In the genomic region with DNA sequence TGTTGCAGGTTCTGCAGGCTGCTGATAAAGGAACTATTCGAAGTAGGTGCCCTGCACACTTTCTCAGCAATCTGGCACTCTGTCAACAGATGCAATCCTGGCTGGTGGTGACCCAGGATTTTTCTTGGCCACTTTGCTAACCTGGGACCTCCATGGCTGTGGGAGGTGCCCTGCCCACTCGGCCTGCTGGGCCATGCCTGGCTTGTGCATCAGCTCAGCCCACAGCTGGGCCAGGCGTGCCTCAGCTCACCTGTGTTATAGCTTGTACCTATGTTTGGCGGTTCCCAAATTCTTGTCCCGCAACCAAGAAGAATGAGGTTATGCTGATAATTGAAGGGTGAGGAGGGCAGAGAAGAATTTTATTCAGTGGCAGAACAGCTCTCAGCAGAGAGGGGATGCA, we compare ENCODE assay signal across 4 cellular contexts.
TF ChIP-seq lines count a peak whose summit lies in the region.

No MANE protein-coding gene starts in this region.

TF ChIP-seq in liver, 16 proteins besides CTCF, POLR2A, EP300 and RAD21 (continues in another document):
- TF ChIP-seq FOXA1 (IDR thresholded peaks at IDR 0.05) (no peak), JUND (IDR thresholded peaks at IDR 0.05) (no peak), EGR1 (IDR thresholded peaks at IDR 0.05; ENCODE audit: low read depth in 2 of 2) (no peak), TAF1 (conservative IDR thresholded peaks at IDR 0.05) (no peak), SP1 (IDR thresholded peaks at IDR 0.05) (no peak), NR2F2 (IDR thresholded peaks at IDR 0.05) (no peak), HNF4A (conservative IDR thresholded peaks at IDR 0.05) (no peak)
- TF ChIP-seq, protein P1, sequence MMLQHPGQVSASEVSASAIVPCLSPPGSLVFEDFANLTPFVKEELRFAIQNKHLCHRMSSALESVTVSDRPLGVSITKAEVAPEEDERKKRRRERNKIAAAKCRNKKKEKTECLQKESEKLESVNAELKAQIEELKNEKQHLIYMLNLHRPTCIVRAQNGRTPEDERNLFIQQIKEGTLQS (IDR thresholded peaks at IDR 0.05) = no peak
- TF ChIP-seq, protein P2, sequence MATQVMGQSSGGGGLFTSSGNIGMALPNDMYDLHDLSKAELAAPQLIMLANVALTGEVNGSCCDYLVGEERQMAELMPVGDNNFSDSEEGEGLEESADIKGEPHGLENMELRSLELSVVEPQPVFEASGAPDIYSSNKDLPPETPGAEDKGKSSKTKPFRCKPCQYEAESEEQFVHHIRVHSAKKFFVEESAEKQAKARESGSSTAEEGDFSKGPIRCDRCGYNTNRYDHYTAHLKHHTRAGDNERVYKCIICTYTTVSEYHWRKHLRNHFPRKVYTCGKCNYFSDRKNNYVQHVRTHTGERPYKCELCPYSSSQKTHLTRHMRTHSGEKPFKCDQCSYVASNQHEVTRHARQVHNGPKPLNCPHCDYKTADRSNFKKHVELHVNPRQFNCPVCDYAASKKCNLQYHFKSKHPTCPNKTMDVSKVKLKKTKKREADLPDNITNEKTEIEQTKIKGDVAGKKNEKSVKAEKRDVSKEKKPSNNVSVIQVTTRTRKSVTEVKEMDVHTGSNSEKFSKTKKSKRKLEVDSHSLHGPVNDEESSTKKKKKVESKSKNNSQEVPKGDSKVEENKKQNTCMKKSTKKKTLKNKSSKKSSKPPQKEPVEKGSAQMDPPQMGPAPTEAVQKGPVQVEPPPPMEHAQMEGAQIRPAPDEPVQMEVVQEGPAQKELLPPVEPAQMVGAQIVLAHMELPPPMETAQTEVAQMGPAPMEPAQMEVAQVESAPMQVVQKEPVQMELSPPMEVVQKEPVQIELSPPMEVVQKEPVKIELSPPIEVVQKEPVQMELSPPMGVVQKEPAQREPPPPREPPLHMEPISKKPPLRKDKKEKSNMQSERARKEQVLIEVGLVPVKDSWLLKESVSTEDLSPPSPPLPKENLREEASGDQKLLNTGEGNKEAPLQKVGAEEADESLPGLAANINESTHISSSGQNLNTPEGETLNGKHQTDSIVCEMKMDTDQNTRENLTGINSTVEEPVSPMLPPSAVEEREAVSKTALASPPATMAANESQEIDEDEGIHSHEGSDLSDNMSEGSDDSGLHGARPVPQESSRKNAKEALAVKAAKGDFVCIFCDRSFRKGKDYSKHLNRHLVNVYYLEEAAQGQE (IDR thresholded peaks at IDR 0.05) = no peak

TF ChIP-seq in HepG2, 621 proteins besides CTCF, POLR2A, EP300 and RAD21:
- no peak for TF ChIP-seq DNMT1 (CRISPR knock-in tag; IDR thresholded peaks at IDR 0.05)
- TF ChIP-seq, protein P3, sequence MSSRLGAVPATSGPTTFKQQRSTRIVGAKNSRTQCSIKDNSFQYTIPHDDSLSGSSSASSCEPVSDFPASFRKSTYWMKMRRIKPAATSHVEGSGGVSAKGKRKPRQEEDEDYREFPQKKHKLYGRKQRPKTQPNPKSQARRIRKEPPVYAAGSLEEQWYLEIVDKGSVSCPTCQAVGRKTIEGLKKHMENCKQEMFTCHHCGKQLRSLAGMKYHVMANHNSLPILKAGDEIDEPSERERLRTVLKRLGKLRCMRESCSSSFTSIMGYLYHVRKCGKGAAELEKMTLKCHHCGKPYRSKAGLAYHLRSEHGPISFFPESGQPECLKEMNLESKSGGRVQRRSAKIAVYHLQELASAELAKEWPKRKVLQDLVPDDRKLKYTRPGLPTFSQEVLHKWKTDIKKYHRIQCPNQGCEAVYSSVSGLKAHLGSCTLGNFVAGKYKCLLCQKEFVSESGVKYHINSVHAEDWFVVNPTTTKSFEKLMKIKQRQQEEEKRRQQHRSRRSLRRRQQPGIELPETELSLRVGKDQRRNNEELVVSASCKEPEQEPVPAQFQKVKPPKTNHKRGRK (CRISPR knock-in tag; IDR thresholded peaks at IDR 0.05) = no peak
- TF ChIP-seq ERF (CRISPR knock-in tag; IDR thresholded peaks at IDR 0.05) = no peak
- TF ChIP-seq KDM4B (CRISPR knock-in tag; IDR thresholded peaks at IDR 0.05) = no peak

TF ChIP-seq in H1, 55 proteins besides CTCF, POLR2A, EP300 and RAD21:
- no peak for TF ChIP-seq ZNF274 (IDR thresholded peaks at IDR 0.05; ENCODE audit: borderline replicate concordance, extremely low read depth, low read length)
- no peak for TF ChIP-seq EZH2 (IDR thresholded peaks at IDR 0.05; ENCODE audit: low read depth, low read length, severe bottlenecking)
- no peak for TF ChIP-seq SIN3A (conservative IDR thresholded peaks at IDR 0.05 in 1 of 2, IDR thresholded peaks at IDR 0.05 in 1 of 2; ENCODE audit: low read depth in 1 of 2, low read length in 2 of 2)
- no peak for TF ChIP-seq ASH2L (IDR thresholded peaks at IDR 0.05; ENCODE audit: low read length)
- no peak for TF ChIP-seq SP4 (IDR thresholded peaks at IDR 0.05; ENCODE audit: low read length)
- TF ChIP-seq GTF2F1 (IDR thresholded peaks at IDR 0.05; ENCODE audit: borderline replicate concordance, low read depth, low read length) = no peak
- TF ChIP-seq, protein P4, sequence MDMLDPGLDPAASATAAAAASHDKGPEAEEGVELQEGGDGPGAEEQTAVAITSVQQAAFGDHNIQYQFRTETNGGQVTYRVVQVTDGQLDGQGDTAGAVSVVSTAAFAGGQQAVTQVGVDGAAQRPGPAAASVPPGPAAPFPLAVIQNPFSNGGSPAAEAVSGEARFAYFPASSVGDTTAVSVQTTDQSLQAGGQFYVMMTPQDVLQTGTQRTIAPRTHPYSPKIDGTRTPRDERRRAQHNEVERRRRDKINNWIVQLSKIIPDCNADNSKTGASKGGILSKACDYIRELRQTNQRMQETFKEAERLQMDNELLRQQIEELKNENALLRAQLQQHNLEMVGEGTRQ (IDR thresholded peaks at IDR 0.05; ENCODE audit: low read length) = no peak
- TF ChIP-seq CBX5 (IDR thresholded peaks at IDR 0.05; ENCODE audit: low read depth, low read length) = no peak
- no peak for TF ChIP-seq YY1 (IDR thresholded peaks at IDR 0.05; ENCODE audit: low read depth, low read length)
- no peak for TF ChIP-seq CTBP2 (IDR thresholded peaks at IDR 0.05; ENCODE audit: borderline replicate concordance, insufficient read depth, insufficient read length, low read length)
- no peak for TF ChIP-seq KDM5A (IDR thresholded peaks at IDR 0.05; ENCODE audit: low read length)
- no peak for TF ChIP-seq TEAD4 (IDR thresholded peaks at IDR 0.05; ENCODE audit: low read depth, low read length)
- TF ChIP-seq NANOG (IDR thresholded peaks at IDR 0.05; ENCODE audit: insufficient read depth, low read depth, low read length, poor library complexity, severe bottlenecking) = no peak
- no peak for TF ChIP-seq BRCA1 (IDR thresholded peaks at IDR 0.05; ENCODE audit: low read depth, low read length)
- TF ChIP-seq SRF (IDR thresholded peaks at IDR 0.05; ENCODE audit: low read depth, low read length) = no peak
- no peak for TF ChIP-seq JUN (IDR thresholded peaks at IDR 0.05; ENCODE audit: low read depth, low read length)

TF ChIP-seq in GM12891, 5 proteins besides CTCF, POLR2A, EP300 and RAD21:
- TF ChIP-seq POU2F2 (IDR thresholded peaks at IDR 0.05; ENCODE audit: low read depth, low read length) (no peak), POLR2AphosphoS5 (IDR thresholded peaks at IDR 0.05; ENCODE audit: low read depth, low read length) (no peak), SPI1 (IDR thresholded peaks at IDR 0.05; ENCODE audit: low read depth, low read length) (no peak), TAF1 (IDR thresholded peaks at IDR 0.05; ENCODE audit: low read depth, low read length) (no peak), PAX5 (IDR thresholded peaks at IDR 0.05; ENCODE audit: insufficient read depth, low read length, severe bottlenecking) (no peak)
